In genomic region chr1:171680339-171680738, GRCh38 we compare ENCODE assay signal across 10 cellular contexts. TPM values are rescaled to one million over a fixed set of nuclear protein-coding genes. Genes with fewer than 3 reads are reported as not detected.
"Had no signal": no experiment of that assay in that cellular context is flagged by ENCODE, and none has a peak within 500 bp of the region (broad histone marks: within the 10 kb centered on the region; RNA-seq: fewer than 3 reads in every experiment).

No MANE protein-coding gene starts in this region.

- H3K4me3 ChIP-seq: GM23248, HAP-1 had no signal

- H3K27ac ChIP-seq: GM23248 had no signal

- H2AFZ ChIP-seq: GM23248 had no signal

- DNase-seq: GM23248, GOT3, H7, HFFc6 had no signal

- FAIRE-seq: HTR-8/SVneo had no signal

- H3K9me3 ChIP-seq: HAP-1 had no signal

- ATAC-seq: HCT116 had no signal

- H3K36me3 ChIP-seq: HAP-1 had no signal

- H3K9ac ChIP-seq: GM23248 had no signal

- H3K4me1 ChIP-seq: HAP-1 had no signal

RNA-seq across cellular contexts. Expression of gene MYOC, which starts 27.9 kb away (rescaled TPM):
- total RNA-seq: GM23248, H4, H7, HT-29 had no signal
- polyA plus RNA-seq: GM23248, IgD-negative memory B cell had no signal

RNA-seq across cellular contexts. Expression of gene MYOCOS, which starts 58.3 kb away (rescaled TPM):
- total RNA-seq: GM23248, H4, H7, HFFc6, HT-29 had no signal
- polyA plus RNA-seq: GM23248 had no signal
